ENCODE assay signal across 16 cellular contexts in the genomic region with DNA sequence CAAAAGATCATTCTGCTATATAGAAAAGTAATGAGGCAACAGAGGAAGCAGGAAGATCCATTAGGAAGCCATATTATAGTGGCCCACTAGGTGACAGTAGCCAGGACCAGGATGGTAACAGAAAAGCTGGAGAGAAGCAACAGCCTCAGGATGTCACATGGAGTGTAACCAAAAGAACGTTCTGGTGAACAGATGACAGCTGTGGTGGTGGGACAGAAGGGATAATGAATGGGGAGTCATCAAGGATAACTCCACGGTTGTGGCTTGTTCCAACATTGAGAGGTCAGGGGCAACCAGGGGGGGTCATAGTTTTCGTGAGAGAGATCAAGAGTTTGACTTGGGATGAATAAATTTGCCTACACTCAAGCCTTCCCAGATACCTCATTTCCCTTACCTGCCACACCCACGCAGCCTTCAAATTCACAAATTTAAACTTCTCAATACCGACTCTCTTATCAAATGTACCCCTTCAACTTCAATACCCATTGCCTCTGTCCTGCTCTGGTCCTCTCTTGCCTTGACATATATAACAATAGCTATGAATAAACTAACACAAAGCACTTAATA. TPM values are rescaled to one million over a fixed set of nuclear protein-coding genes. Genes with fewer than 3 reads are reported as not detected.
DNase-seq lines count a peak whose midpoint lies in the region; ATAC-seq and TF ChIP-seq lines count a peak whose summit lies in the region.
"Had no signal": no experiment of that assay in that cellular context is flagged by ENCODE, and none has a peak within 500 bp of the region (broad histone marks: within the 10 kb centered on the region; RNA-seq: fewer than 3 reads in every experiment).

No MANE protein-coding gene starts in this region.

- H3K4me1 Mint-ChIP-seq in activated naive CD8-positive, alpha-beta T cell (ENCODE audit: low read depth): peaks cover 22% of the 10 kb centered on the region
- H3K4me1 Mint-ChIP-seq in activated naive CD8-positive, alpha-beta T cell treated with anti-CD3 and anti-CD28 coated beads, Interleukin-2, amount 50 U/mL, for 24 hours: peaks cover 19% of the 10 kb centered on the region
- H3K4me1 Mint-ChIP-seq in endodermal cell: peaks cover 3% of the 10 kb centered on the region
- H3K4me1 Mint-ChIP-seq in type B pancreatic cell (ENCODE audit: unreplicated experiment): no peaks in the 10 kb centered on the region

- H3K9ac ChIP-seq in HCT116 (ENCODE audit: low read length) (no peak overlapping the region), endodermal cell (ENCODE audit: extremely low read depth, low read length, poor library complexity, severe bottlenecking) (no peak overlapping the region)

- H3K4me3 ChIP-seq in HCT116 (replicated peaks in 1 of 2; ENCODE audit: low read depth in 1 of 2, low read length in 2 of 2) (no peak overlapping the region), endodermal cell (ENCODE audit: low read length) (no peak overlapping the region)
- H3K4me3 ChIP-seq: A549 had no signal

- no TSS peak for BruUV-seq in HCT116 (replicated peaks; lab: Mats Ljungman, UMichigan)

- POLR2A ChIA-PET in HCT116 (lab: Charles Lee): interaction anchor here (4.3 kb wide), 1 partner anchor 9 kb away, joined by 18 read pairs; a partner anchor contains a TSS

- H3K27ac ChIP-seq in HCT116 (ENCODE audit: low read depth, low read length) (no peak overlapping the region), endodermal cell (ENCODE audit: low read depth, low read length) (no peak overlapping the region), foreskin keratinocyte (no peak overlapping the region)
- H3K27ac ChIP-seq: A549 had no signal

- peak overlapping the region; percentile 62 for H3K27ac Mint-ChIP-seq in activated naive CD8-positive, alpha-beta T cell
- H3K27ac Mint-ChIP-seq in activated naive CD8-positive, alpha-beta T cell treated with anti-CD3 and anti-CD28 coated beads, Interleukin-2, amount 50 U/mL, for 24 hours: no peak overlapping the region
- H3K27ac Mint-ChIP-seq in endodermal cell (no peak overlapping the region), type B pancreatic cell (no peak overlapping the region)
- H3K27ac Mint-ChIP-seq: IgD-negative memory B cell had no signal

- peaks cover 2% of the 10 kb centered on the region for H3K36me3 Mint-ChIP-seq in activated naive CD8-positive, alpha-beta T cell
- H3K36me3 Mint-ChIP-seq in activated naive CD8-positive, alpha-beta T cell treated with anti-CD3 and anti-CD28 coated beads, Interleukin-2, amount 50 U/mL, for 24 hours (ENCODE audit: low read depth): peaks cover 32% of the 10 kb centered on the region
- H3K36me3 Mint-ChIP-seq in endodermal cell (ENCODE audit: low read depth): peaks cover 49% of the 10 kb centered on the region
- H3K36me3 Mint-ChIP-seq in type B pancreatic cell: peaks cover 14% of the 10 kb centered on the region

- H3K9me3 ChIP-seq in HCT116 (ENCODE audit: control insufficient read depth in 1 of 2, insufficient read depth in 1 of 2, low read depth in 1 of 2, low read length in 2 of 2) (no peaks in the 10 kb centered on the region), endodermal cell (ENCODE audit: control insufficient read depth, low read length) (no peaks in the 10 kb centered on the region)
- H3K9me3 ChIP-seq: A549 had no signal

- H2AFZ ChIP-seq in HCT116 (ENCODE audit: low read depth, low read length, poor library complexity, severe bottlenecking): no peak overlapping the region

- H3K4me2 ChIP-seq in HCT116 (ENCODE audit: low read length): no peak overlapping the region
- H3K4me2 ChIP-seq: A549 had no signal

- TF ChIP-seq RAD21 in HCT116 (IDR thresholded peaks at IDR 0.05; ENCODE audit: low read depth): no peak

- RAD21 ChIA-PET in HCT116 (lab: Charles Lee; ENCODE audit: low non-redundant PET in 1 of 2, low total read pairs in 2 of 2, uncharacterized antibody in 2 of 2, unreplicated experiment in 2 of 2): no interaction called here

- H3K9me3 Mint-ChIP-seq in activated naive CD8-positive, alpha-beta T cell (ENCODE audit: low read depth): no peaks in the 10 kb centered on the region
- no peaks in the 10 kb centered on the region for H3K9me3 Mint-ChIP-seq in activated naive CD8-positive, alpha-beta T cell treated with anti-CD3 and anti-CD28 coated beads, Interleukin-2, amount 50 U/mL, for 24 hours
- no peaks in the 10 kb centered on the region for H3K9me3 Mint-ChIP-seq in endodermal cell
- no peaks in the 10 kb centered on the region for H3K9me3 Mint-ChIP-seq in type B pancreatic cell
- H3K9me3 Mint-ChIP-seq: CD14-positive monocyte, IgD-negative memory B cell had no signal

- no peak for DNase-seq in activated naive CD8-positive, alpha-beta T cell treated with anti-CD3 and anti-CD28 coated beads, Interleukin-2, amount 50 U/mL, for 24 hours
- DNase-seq in HCT116 (ENCODE audit: low read depth, low spot score): no peak
- DNase-seq in endodermal cell: no peak
- DNase-seq in type B pancreatic cell (ENCODE audit: extremely low spot score, unreplicated experiment): no peak
- DNase-seq in NOMO-1 (lab: John Stamatoyannopoulos, UW; ENCODE audit: unreplicated experiment in 2 of 2): no peak
- DNase-seq in head of caudate nucleus: no peak
- DNase-seq in foreskin keratinocyte: no peak
- DNase-seq: DMS79 treated with DMSO at 0.1 percent for 48 hours, NCI-H187, NCI-H345 had no signal

- TF ChIP-seq CTCF in HCT116 (IDR thresholded peaks at IDR 0.05 in 2 of 3, conservative IDR thresholded peaks at IDR 0.05 in 1 of 3; ENCODE audit: borderline replicate concordance in 1 of 3, insufficient read depth in 1 of 3, low read depth in 2 of 3, low read length in 2 of 3): peak in 2 of 3 experiments; percentile 10 to 27; a peak in 2 of 6 replicates
- TF ChIP-seq CTCF in endodermal cell (conservative IDR thresholded peaks at IDR 0.05): peak; percentile 48
- TF ChIP-seq CTCF in type B pancreatic cell (conservative IDR thresholded peaks at IDR 0.05): peak; percentile 23
- TF ChIP-seq CTCF in foreskin keratinocyte (conservative IDR thresholded peaks at IDR 0.05): no peak

- WGBS in endodermal cell (ENCODE audit: insufficient coverage in 1 of 2, insufficient read length in 1 of 2), 2 experiments: 90 to 96% methylated on average over 4 to 5 of the region's 5 CpGs

- no peaks in the 10 kb centered on the region for H3K27me3 ChIP-seq in HCT116 (ENCODE audit: insufficient read depth, low read length)
- H3K27me3 ChIP-seq in endodermal cell (ENCODE audit: control insufficient read depth, insufficient read depth, low read length, poor library complexity, severe bottlenecking): no peaks in the 10 kb centered on the region
- no peaks in the 10 kb centered on the region for H3K27me3 ChIP-seq in foreskin keratinocyte

- H3K36me3 ChIP-seq in HCT116 (ENCODE audit: control insufficient read depth in 1 of 2, insufficient read depth in 2 of 2, low read length in 2 of 2) (peaks cover 41 to 46% of the 10 kb centered on the region in 2 experiments), endodermal cell (ENCODE audit: control insufficient read depth, insufficient read depth, low read length) (peaks cover 53% of the 10 kb centered on the region)

- peaks cover 16% of the 10 kb centered on the region; the same call in 1 of the 2 replicates for H3K79me2 ChIP-seq in HCT116 (ENCODE audit: insufficient read depth, low read length)

- TF ChIP-seq POLR2A in HCT116 (IDR thresholded peaks at IDR 0.05; ENCODE audit: borderline replicate concordance, extremely low read depth, insufficient read depth, insufficient read length): no peak

- H3K4me1 ChIP-seq in HCT116 (ENCODE audit: control insufficient read depth in 1 of 2, insufficient read depth in 2 of 2, low read length in 2 of 2) (peaks cover 1 to 7% of the 10 kb centered on the region in 2 experiments; a peak in 3 of 4 replicates), endodermal cell (ENCODE audit: control insufficient read depth, insufficient read depth, low read length) (peaks cover under 1% of the 10 kb centered on the region), foreskin keratinocyte (no peaks in the 10 kb centered on the region)
- H3K4me1 ChIP-seq: A549 had no signal

- H3K9me2 ChIP-seq in HCT116 (ENCODE audit: insufficient read depth): no peaks in the 10 kb centered on the region

- no peak for ATAC-seq in activated naive CD8-positive, alpha-beta T cell treated with anti-CD3 and anti-CD28 coated beads, Interleukin-2, amount 50 U/mL, for 24 hours
- ATAC-seq in HCT116 (no peak), foreskin keratinocyte (no peak)
- ATAC-seq: A549, Panc1 had no signal

- H3K4me3 Mint-ChIP-seq in activated naive CD8-positive, alpha-beta T cell: no peak overlapping the region
- H3K4me3 Mint-ChIP-seq in activated naive CD8-positive, alpha-beta T cell treated with anti-CD3 and anti-CD28 coated beads, Interleukin-2, amount 50 U/mL, for 24 hours: no peak overlapping the region
- H3K4me3 Mint-ChIP-seq in endodermal cell: no peak overlapping the region
- no peak overlapping the region for H3K4me3 Mint-ChIP-seq in type B pancreatic cell
- H3K4me3 Mint-ChIP-seq: CD14-positive monocyte, IgD-negative memory B cell had no signal

- CTCF ChIA-PET in HCT116 (lab: Charles Lee): no interaction called here

- intact Hi-C loops in HCT116 (cut with micrococcal nuclease) (no loop called here), head of caudate nucleus (cut with DNase I) (no loop called here)

- no peaks in the 10 kb centered on the region for H3K27me3 Mint-ChIP-seq in activated naive CD8-positive, alpha-beta T cell
- no peaks in the 10 kb centered on the region for H3K27me3 Mint-ChIP-seq in activated naive CD8-positive, alpha-beta T cell treated with anti-CD3 and anti-CD28 coated beads, Interleukin-2, amount 50 U/mL, for 24 hours
- H3K27me3 Mint-ChIP-seq in endodermal cell (ENCODE audit: insufficient read depth) (peaks cover 10% of the 10 kb centered on the region), type B pancreatic cell (no peaks in the 10 kb centered on the region)
- H3K27me3 Mint-ChIP-seq: IgD-negative memory B cell had no signal

- no peaks in the 10 kb centered on the region for H4K20me1 ChIP-seq in HCT116 (ENCODE audit: insufficient read depth)

RNA-seq across cellular contexts. Expression of a gene that starts 9.3 kb away (rescaled TPM):
- 55.0 TPM for total RNA-seq in HCT116 (2021; ENCODE audit: unreplicated experiment)
- 50.1 and 53.3 TPM in 2 replicates for polyA plus RNA-seq in HCT116 (2012)
- total RNA-seq in endodermal cell: 10 to 100 TPM; 55.7 to 59.7 TPM
- 43.4 TPM for polyA plus RNA-seq in endodermal cell (2013, experiment 1 of 2)
- polyA plus RNA-seq in endodermal cell (2013, experiment 2 of 2): 37.8 TPM
- 45.9 and 55.8 TPM in 2 replicates for total RNA-seq in type B pancreatic cell (ENCODE audit: low replicate concordance)
- 31.0 and 37.7 TPM in 2 replicates for total RNA-seq in foreskin keratinocyte
- polyA plus RNA-seq in foreskin keratinocyte: 23.0 and 25.0 TPM in 2 replicates

RNA-seq across cellular contexts. Expression of a gene that starts 11.6 kb away (rescaled TPM):
- total RNA-seq in HCT116 (2021; ENCODE audit: unreplicated experiment) (50.4 TPM), endodermal cell (10 to 100 TPM; 31.0 to 37.7 TPM), type B pancreatic cell (ENCODE audit: low replicate concordance) (32.8 and 37.7 TPM in 2 replicates), foreskin keratinocyte (40.9 and 45.4 TPM in 2 replicates)
- 48.2 and 49.4 TPM in 2 replicates for polyA plus RNA-seq in HCT116 (2012)
- polyA plus RNA-seq in endodermal cell (2013, experiment 1 of 2): 36.9 TPM
- 33.5 TPM for polyA plus RNA-seq in endodermal cell (2013, experiment 2 of 2)
- polyA plus RNA-seq in foreskin keratinocyte: 52.8 and 57.8 TPM in 2 replicates

RNA-seq across cellular contexts. Expression of a gene that starts 47.0 kb away (rescaled TPM):
- 81.1 TPM for total RNA-seq in HCT116 (2021; ENCODE audit: unreplicated experiment)
- polyA plus RNA-seq in HCT116 (2012): 29.6 and 37.7 TPM in 2 replicates
- 10 to 100 TPM; 66.4 to 72.1 TPM for total RNA-seq in endodermal cell
- 66.2 TPM for polyA plus RNA-seq in endodermal cell (2013, experiment 1 of 2)
- polyA plus RNA-seq in endodermal cell (2013, experiment 2 of 2): 64.1 TPM
- 68.0 and 86.8 TPM in 2 replicates for total RNA-seq in type B pancreatic cell (ENCODE audit: low replicate concordance)
- total RNA-seq in foreskin keratinocyte: 71.1 and 77.1 TPM in 2 replicates
- 14.6 and 18.3 TPM in 2 replicates for polyA plus RNA-seq in foreskin keratinocyte

RNA-seq across cellular contexts. Expression of a gene that starts 55.2 kb away (rescaled TPM):
- total RNA-seq in HCT116 (2021; ENCODE audit: unreplicated experiment) (79.4 TPM), endodermal cell (10 to 100 TPM; 39.7 to 58.0 TPM), type B pancreatic cell (ENCODE audit: low replicate concordance) (27.8 and 35.6 TPM in 2 replicates), foreskin keratinocyte (0.32 and 0.61 TPM in 2 replicates)
- 57.5 and 60.6 TPM in 2 replicates for polyA plus RNA-seq in HCT116 (2012)
- 5.2 TPM for polyA plus RNA-seq in endodermal cell (2013, experiment 1 of 2)
- 2.8 TPM for polyA plus RNA-seq in endodermal cell (2013, experiment 2 of 2)
- 0.31 and 1.3 TPM in 2 replicates for polyA plus RNA-seq in foreskin keratinocyte
- total RNA-seq: HT1080 had no signal
- polyA plus RNA-seq: IgD-negative memory B cell had no signal
